Comparison of ENCODE assay signal across 18 cellular contexts in the genomic region with DNA sequence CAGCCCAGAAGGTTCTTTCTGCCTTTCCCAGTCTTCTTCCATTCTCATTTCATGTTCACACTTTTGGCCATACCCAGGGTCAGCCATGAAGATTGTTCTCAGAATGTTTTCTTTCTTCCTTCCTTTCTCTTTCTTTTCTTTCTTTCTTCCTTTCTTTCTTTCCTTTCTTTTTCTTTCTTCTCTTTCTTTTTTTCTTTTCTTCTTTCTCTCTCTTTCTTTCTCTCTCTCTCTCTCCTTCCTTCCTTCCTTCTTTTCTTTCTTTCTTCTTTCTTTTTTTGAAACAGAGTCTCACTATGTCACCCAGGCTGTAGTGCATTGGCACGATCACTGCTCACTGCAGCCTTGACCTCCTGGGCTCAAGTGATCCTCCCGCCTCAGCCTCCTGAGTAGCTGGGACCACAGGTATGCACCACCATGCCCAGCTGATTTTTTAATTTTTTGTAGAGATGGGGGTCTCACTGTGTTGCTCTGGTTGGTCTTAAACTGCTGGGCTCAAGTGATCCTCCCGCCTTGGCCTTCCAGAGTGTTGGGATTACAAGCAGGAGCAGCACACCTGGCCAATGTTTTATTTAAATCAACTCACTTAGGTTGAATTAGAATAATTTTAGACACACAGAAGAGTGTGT. TPM values are rescaled to one million over a fixed set of nuclear protein-coding genes. Genes with fewer than 3 reads are reported as not detected.
"Had no signal": no experiment of that assay in that cellular context is flagged by ENCODE, and none has a peak within 500 bp of the region (broad histone marks: within the 10 kb centered on the region; RNA-seq: fewer than 3 reads in every experiment).

No MANE protein-coding gene starts in this region.

- H3K4me3 ChIP-seq: esophagus squamous epithelium, neural progenitor cell, ovary had no signal

- H3K9me3 Mint-ChIP-seq: activated naive CD4-positive, alpha-beta T cell treated with anti-CD3 and anti-CD28 coated beads, Interleukin-2, amount 50 U/mL, for 72 hours; activated T-helper 1 cell treated with anti-CD3 and anti-CD28 coated beads, Interleukin-12 subunit alpha, Interleukin-12 subunit beta, Interleukin-2, Interleukin-4 antibody, amounts not matched to agents 30 ng/mL and 10 ng/mL and 1 ng/mL, durations not matched to agents 14 hours and 24 hours and 36 hours; neural progenitor cell; T-cell had no signal

- H3K36me3 Mint-ChIP-seq: activated naive CD4-positive, alpha-beta T cell treated with anti-CD3 and anti-CD28 coated beads, Interleukin-2, amount 50 U/mL, for 72 hours; brain; neural progenitor cell; T-cell had no signal

- H3K36me3 ChIP-seq: esophagus squamous epithelium, neural progenitor cell, ovary, WERI-Rb-1 had no signal

- H3K27ac Mint-ChIP-seq: activated T-helper 1 cell treated with anti-CD3 and anti-CD28 coated beads, Interleukin-12 subunit alpha, Interleukin-12 subunit beta, Interleukin-2, Interleukin-4 antibody, amounts not matched to agents 30 ng/mL and 10 ng/mL and 1 ng/mL, durations not matched to agents 14 hours and 24 hours and 36 hours had no signal

- H3K27ac ChIP-seq: esophagus squamous epithelium, neural progenitor cell, ovary, WERI-Rb-1 had no signal

- H3K9me3 ChIP-seq: esophagus squamous epithelium, ovary, SK-N-SH had no signal

- H3K4me1 ChIP-seq: esophagus squamous epithelium, neural progenitor cell had no signal

- H3K27me3 ChIP-seq: neural progenitor cell, ovary had no signal

- DNase-seq: activated CD4-positive, alpha-beta T cell treated with anti-CD3 and anti-CD28 coated beads, Interleukin-2, amount 50 U/mL, for 48 hours; activated CD8-positive, alpha-beta memory T cell treated with anti-CD3 and anti-CD28 coated beads, Interleukin-2, amount 50 U/mL, for 4 hours; cortex of kidney; effector CD4-positive, alpha-beta T cell; esophagus squamous epithelium; kidney glomerular epithelial cell; mesendoderm; ovary; SK-N-SH; stimulated activated CD4-positive, alpha-beta T cell treated with anti-CD3 and anti-CD28 coated beads, Interleukin-1b, Interleukin-23, amount 100 ng/mL, for 48 hours; T-cell; WERI-Rb-1 had no signal

- H3K4me3 Mint-ChIP-seq: activated T-helper 1 cell treated with anti-CD3 and anti-CD28 coated beads, Interleukin-12 subunit alpha, Interleukin-12 subunit beta, Interleukin-2, Interleukin-4 antibody, amounts not matched to agents 30 ng/mL and 10 ng/mL and 1 ng/mL, durations not matched to agents 14 hours and 24 hours and 36 hours; brain; neural progenitor cell; T-cell had no signal

- ATAC-seq: activated naive CD4-positive, alpha-beta T cell treated with anti-CD3 and anti-CD28 coated beads, Interleukin-2, amount 50 U/mL, for 72 hours; T-cell had no signal

RNA-seq across cellular contexts. Expression of a gene that starts 52.1 kb away (rescaled TPM):
- total RNA-seq: activated naive CD4-positive, alpha-beta T cell treated with anti-CD3 and anti-CD28 coated beads, Interleukin-2, amount 50 U/mL, for 72 hours; activated T-helper 1 cell treated with anti-CD3 and anti-CD28 coated beads, Interleukin-12 subunit alpha, Interleukin-12 subunit beta, Interleukin-2, Interleukin-4 antibody, amounts not matched to agents 30 ng/mL and 10 ng/mL and 1 ng/mL, durations not matched to agents 14 hours and 24 hours and 36 hours; endothelial cell of umbilical vein; fibroblast of villous mesenchyme; T-cell had no signal
- polyA plus RNA-seq: endothelial cell of umbilical vein, SK-N-SH had no signal
